Comparison of ENCODE assay signal across 1 cellular context in genomic region chr12:124484526-124484953, GRCh38.
TF ChIP-seq lines count a peak whose summit lies in the region.

No MANE protein-coding gene starts in this region.

TF ChIP-seq in K562, 482 proteins besides CTCF, POLR2A, EP300 and RAD21 (continued from another document):
- no peak for TF ChIP-seq POLR2G (IDR thresholded peaks at IDR 0.05; ENCODE audit: low read depth, low read length)
- TF ChIP-seq ZBTB33 (CRISPR knock-in tag; IDR thresholded peaks at IDR 0.05), result peak; percentile 96
- TF ChIP-seq ZNF184 (CRISPR knock-in tag; IDR thresholded peaks at IDR 0.05), result no peak
- peak; percentile 54 for TF ChIP-seq RBM25 (IDR thresholded peaks at IDR 0.05; ENCODE audit: low read depth, low read length, severe bottlenecking)
- TF ChIP-seq PRPF4 (IDR thresholded peaks at IDR 0.05; ENCODE audit: insufficient read depth, low read depth, low read length, poor library complexity, severe bottlenecking), result no peak
- no peak for TF ChIP-seq PHB (CRISPR knock-in tag; IDR thresholded peaks at IDR 0.05)
- TF ChIP-seq CBX1 (IDR thresholded peaks at IDR 0.05; ENCODE audit: low read depth), result peak; percentile 22; the same call in 1 of the 2 replicates
- TF ChIP-seq MAZ (CRISPR knock-in tag; conservative IDR thresholded peaks at IDR 0.05 in 1 of 2, IDR thresholded peaks at IDR 0.05 in 1 of 2), result no peak
- no peak for TF ChIP-seq SIRT6 (IDR thresholded peaks at IDR 0.05; ENCODE audit: low read depth, low read length)
- no peak for TF ChIP-seq ELF1 (tag; IDR thresholded peaks at IDR 0.05)
- TF ChIP-seq ESRRB (CRISPR knock-in tag; IDR thresholded peaks at IDR 0.05; ENCODE audit: borderline replicate concordance), result no peak
- TF ChIP-seq ZKSCAN1 (IDR thresholded peaks at IDR 0.05; ENCODE audit: low read depth, low read length), result peak; percentile 97
- TF ChIP-seq TFAP4 (CRISPR knock-in tag; IDR thresholded peaks at IDR 0.05; ENCODE audit: borderline replicate concordance), result peak; percentile 21; the same call in 1 of the 2 replicates
- 0 out of 2 replicates have a peak, but pooled peaks have one; percentile 21 for TF ChIP-seq ZNF740 (CRISPR knock-in tag; IDR thresholded peaks at IDR 0.05)
- TF ChIP-seq ZNF740 (tag; IDR thresholded peaks at IDR 0.05), result no peak
- 0 out of 2 replicates have a peak, but pooled peaks have one; percentile 51 for TF ChIP-seq PTBP1 (IDR thresholded peaks at IDR 0.05; ENCODE audit: low read depth, low read length)
- TF ChIP-seq ZBTB12 (CRISPR knock-in tag; IDR thresholded peaks at IDR 0.05), result no peak
- no peak for TF ChIP-seq ZNF780A (CRISPR knock-in tag; IDR thresholded peaks at IDR 0.05)
- no peak for TF ChIP-seq SAFB (IDR thresholded peaks at IDR 0.05; ENCODE audit: borderline replicate concordance, low read depth, low read length)
- no peak for TF ChIP-seq ZNF57 (CRISPR knock-in tag; IDR thresholded peaks at IDR 0.05)
- no peak for TF ChIP-seq TFE3 (CRISPR knock-in tag; IDR thresholded peaks at IDR 0.05)
- 0 out of 2 replicates have a peak, but pooled peaks have one; percentile 16 for TF ChIP-seq EGR1 (conservative IDR thresholded peaks at IDR 0.05)
- peak; percentile 14 to 39; a peak in 1 of 4 replicates for TF ChIP-seq KDM1A (IDR thresholded peaks at IDR 0.05)
- TF ChIP-seq PYGO2 (tag; IDR thresholded peaks at IDR 0.05), result no peak
- TF ChIP-seq CHD4 (IDR thresholded peaks at IDR 0.05; ENCODE audit: insufficient read depth, insufficient replicate concordance, low read depth, low read length, poor library complexity, severe bottlenecking), result no peak
- no peak for TF ChIP-seq ZBTB7A (IDR thresholded peaks at IDR 0.05; ENCODE audit: borderline replicate concordance, control insufficient read depth, low read depth, low read length)
- TF ChIP-seq ID3 (CRISPR knock-in tag; IDR thresholded peaks at IDR 0.05), result no peak
- no peak for TF ChIP-seq ID3 (tag; IDR thresholded peaks at IDR 0.05)
- TF ChIP-seq ZFP36 (IDR thresholded peaks at IDR 0.05; ENCODE audit: low read depth, low read length, partially characterized antibody), result no peak
- no peak for TF ChIP-seq TFAM (CRISPR knock-in tag; conservative IDR thresholded peaks at IDR 0.05)
- TF ChIP-seq MBD2 (IDR thresholded peaks at IDR 0.05; ENCODE audit: borderline replicate concordance, low read depth), result no peak
- TF ChIP-seq CREB3L1 (IDR thresholded peaks at IDR 0.05; ENCODE audit: borderline replicate concordance, low read depth), result no peak
- TF ChIP-seq FOXP4 (CRISPR knock-in tag; IDR thresholded peaks at IDR 0.05; ENCODE audit: borderline replicate concordance), result no peak
- no peak for TF ChIP-seq RBBP5 (IDR thresholded peaks at IDR 0.05; ENCODE audit: borderline replicate concordance, insufficient read depth, low read length, poor library complexity, severe bottlenecking)
- no peak for TF ChIP-seq TAF9B (IDR thresholded peaks at IDR 0.05; ENCODE audit: partially characterized antibody)
- TF ChIP-seq ZFP1 (CRISPR knock-in tag; IDR thresholded peaks at IDR 0.05), result no peak
- no peak for TF ChIP-seq MXI1 (IDR thresholded peaks at IDR 0.05; ENCODE audit: low read depth, low read length)
- TF ChIP-seq XRCC3 (IDR thresholded peaks at IDR 0.05), result no peak
- no peak for TF ChIP-seq ETS1 (conservative IDR thresholded peaks at IDR 0.05; ENCODE audit: control insufficient read depth, low read depth, low read length)
- TF ChIP-seq ZNF324 (CRISPR knock-in tag; IDR thresholded peaks at IDR 0.05), result no peak
- TF ChIP-seq ZNF253 (CRISPR knock-in tag; conservative IDR thresholded peaks at IDR 0.05), result no peak
- TF ChIP-seq ATF7 (IDR thresholded peaks at IDR 0.05), result no peak
- TF ChIP-seq CTBP1 (IDR thresholded peaks at IDR 0.05; ENCODE audit: borderline replicate concordance), result no peak
- TF ChIP-seq CBX2 (IDR thresholded peaks at IDR 0.05; ENCODE audit: insufficient read depth, low read length, poor library complexity, severe bottlenecking), result no peak
- TF ChIP-seq MITF (IDR thresholded peaks at IDR 0.05), result no peak
- TF ChIP-seq SMARCA5 (IDR thresholded peaks at IDR 0.05), result 0 out of 2 replicates have a peak, but pooled peaks have one; percentile 50
